34 cellular contexts compared by ENCODE assay signal in the genomic region with DNA sequence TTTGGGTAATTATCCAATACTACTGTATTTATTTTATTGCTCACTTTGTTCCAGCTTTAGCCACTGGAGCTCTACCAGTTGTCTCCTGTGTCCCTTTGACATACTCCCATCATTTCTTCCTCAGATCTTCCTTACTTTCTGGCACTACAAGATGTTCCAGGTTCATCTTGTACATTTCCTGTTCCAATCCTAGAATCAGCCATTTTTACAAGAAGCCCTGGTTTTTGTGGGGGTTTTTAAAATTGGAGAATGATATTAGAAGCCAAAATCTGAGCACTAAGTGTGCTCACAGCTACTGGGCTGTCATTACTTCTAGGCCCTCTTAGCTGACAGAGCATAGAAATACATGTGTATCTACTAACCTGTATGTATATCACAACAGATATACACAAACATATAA.
"Had no signal": no experiment of that assay in that cellular context is flagged by ENCODE, and none has a peak within 500 bp of the region (broad histone marks: within the 10 kb centered on the region; RNA-seq: fewer than 3 reads in every experiment).

No MANE protein-coding gene starts in this region.

- H3K9me3 Mint-ChIP-seq: effector memory CD8-positive, alpha-beta T cell; T-cell had no signal

- H3K27me3 ChIP-seq: adrenal gland, body of pancreas, esophagus squamous epithelium, gastroesophageal sphincter, heart right ventricle had no signal

- H3K36me3 Mint-ChIP-seq: T-cell had no signal

- H3K27me3 Mint-ChIP-seq: activated B cell treated with CpG ODN at 0.5 μM for 24 hours; activated CD8-positive, alpha-beta T cell treated with anti-CD3 and anti-CD28 coated beads for 36 hours; activated naive CD8-positive, alpha-beta T cell treated with anti-CD3 and anti-CD28 coated beads for 36 hours; effector memory CD8-positive, alpha-beta T cell had no signal

- H3K4me3 Mint-ChIP-seq: activated B cell treated with CpG ODN at 0.5 μM for 24 hours; activated CD8-positive, alpha-beta T cell treated with anti-CD3 and anti-CD28 coated beads for 36 hours; activated naive CD4-positive, alpha-beta T cell treated with anti-CD3 and anti-CD28 coated beads, Interleukin-2, amount 10 ng/mL, durations not matched to agents 7 days and 5 days; activated naive CD8-positive, alpha-beta T cell treated with anti-CD3 and anti-CD28 coated beads for 36 hours; activated naive CD8-positive, alpha-beta T cell treated with anti-CD3 and anti-CD28 coated beads, Interleukin-2, amount 50 U/mL, for 24 hours; activated T-helper 1 cell treated with anti-CD3 and anti-CD28 coated beads, Interleukin-12 subunit alpha, Interleukin-12 subunit beta, Interleukin-2, Interleukin-4 antibody, amounts not matched to agents 30 ng/mL and 10 ng/mL and 1 ng/mL, durations not matched to agents 14 hours and 24 hours and 36 hours; effector memory CD8-positive, alpha-beta T cell; T-cell; T-helper 1 cell treated with Interleukin-12 subunit alpha and Interleukin-12 subunit beta and Interleukin-4 antibody, amounts not matched to agents 30 μg/mL and 1 μg/mL, for 36 hours; T-helper 2 cell treated with Interferon-gamma antibody and Interleukin-4, amounts not matched to agents 5 μg/mL and 100 μg/mL, for 36 hours had no signal

- H3K27ac ChIP-seq: adrenal gland, body of pancreas, epithelial cell of prostate, esophagus squamous epithelium, gastroesophageal sphincter, heart right ventricle, WERI-Rb-1 had no signal

- H3K27ac Mint-ChIP-seq: activated B cell treated with CpG ODN at 0.5 μM for 24 hours; activated CD8-positive, alpha-beta T cell treated with anti-CD3 and anti-CD28 coated beads for 36 hours; activated naive CD4-positive, alpha-beta T cell treated with anti-CD3 and anti-CD28 coated beads, Interleukin-2, amount 10 ng/mL, durations not matched to agents 7 days and 5 days; activated naive CD8-positive, alpha-beta T cell treated with anti-CD3 and anti-CD28 coated beads for 36 hours; activated naive CD8-positive, alpha-beta T cell treated with anti-CD3 and anti-CD28 coated beads, Interleukin-2, amount 50 U/mL, for 24 hours; activated T-helper 1 cell treated with anti-CD3 and anti-CD28 coated beads, Interleukin-12 subunit alpha, Interleukin-12 subunit beta, Interleukin-2, Interleukin-4 antibody, amounts not matched to agents 30 ng/mL and 10 ng/mL and 1 ng/mL, durations not matched to agents 14 hours and 24 hours and 36 hours; T-helper 2 cell treated with Interferon-gamma antibody and Interleukin-4, amounts not matched to agents 5 μg/mL and 100 μg/mL, for 36 hours had no signal

- H3K9me3 ChIP-seq: adrenal gland, body of pancreas had no signal

- ATAC-seq: activated CD4-positive, CD25-positive, alpha-beta regulatory T cell treated with anti-CD3 and anti-CD28 coated beads, Interleukin-2, amount 50 U/mL, for 24 hours; activated CD8-positive, alpha-beta T cell treated with anti-CD3 and anti-CD28 coated beads for 36 hours; activated naive CD8-positive, alpha-beta T cell treated with anti-CD3 and anti-CD28 coated beads, Interleukin-2, amount 50 U/mL, for 24 hours; body of pancreas; effector memory CD8-positive, alpha-beta T cell; gastroesophageal sphincter; heart right ventricle; T-cell had no signal

- DNase-seq: activated B cell treated with CpG ODN at 0.5 μM for 24 hours; activated CD4-positive, alpha-beta T cell treated with anti-CD3 and anti-CD28 coated beads for 48 hours; activated CD4-positive, alpha-beta T cell treated with anti-CD3 and anti-CD28 coated beads, Interleukin-2, amount 50 U/mL, for 1 hour; activated CD4-positive, alpha-beta T cell treated with anti-CD3 and anti-CD28 coated beads, Interleukin-2, amount 50 U/mL, for 48 hours; activated CD8-positive, alpha-beta memory T cell treated with anti-CD3 and anti-CD28 coated beads for 24 hours; activated CD8-positive, alpha-beta T cell treated with anti-CD3 and anti-CD28 coated beads for 36 hours; activated gamma-delta T cell; activated naive CD4-positive, alpha-beta T cell; activated naive CD4-positive, alpha-beta T cell treated with anti-CD3 and anti-CD28 coated beads, Interleukin-2, amount 10 ng/mL, durations not matched to agents 7 days and 5 days; activated naive CD8-positive, alpha-beta T cell treated with anti-CD3 and anti-CD28 coated beads for 36 hours; activated naive CD8-positive, alpha-beta T cell treated with anti-CD3 and anti-CD28 coated beads, Interleukin-2, amount 50 U/mL, for 24 hours; activated T-cell treated with anti-CD3 and anti-CD28 coated beads, Interleukin-2, amount 50 U/mL, for 1 hour; activated T-cell treated with anti-CD3 and anti-CD28 coated beads, Interleukin-2, amount 50 U/mL, for 48 hours; adrenal gland; amygdala; aorta; body of pancreas; caudate nucleus; cortex of kidney; dermis blood vessel endothelial cell; effector CD4-positive, alpha-beta T cell; effector memory CD8-positive, alpha-beta T cell; esophagus squamous epithelium; foreskin melanocyte; heart right ventricle; T-cell; T1000; WERI-Rb-1 had no signal

- H3K36me3 ChIP-seq: adrenal gland, esophagus squamous epithelium, gastroesophageal sphincter, heart right ventricle, WERI-Rb-1 had no signal

- H3K4me3 ChIP-seq: adrenal gland, body of pancreas, esophagus squamous epithelium, gastroesophageal sphincter, heart right ventricle had no signal
